32 cellular contexts compared by ENCODE assay signal in the genomic region with DNA sequence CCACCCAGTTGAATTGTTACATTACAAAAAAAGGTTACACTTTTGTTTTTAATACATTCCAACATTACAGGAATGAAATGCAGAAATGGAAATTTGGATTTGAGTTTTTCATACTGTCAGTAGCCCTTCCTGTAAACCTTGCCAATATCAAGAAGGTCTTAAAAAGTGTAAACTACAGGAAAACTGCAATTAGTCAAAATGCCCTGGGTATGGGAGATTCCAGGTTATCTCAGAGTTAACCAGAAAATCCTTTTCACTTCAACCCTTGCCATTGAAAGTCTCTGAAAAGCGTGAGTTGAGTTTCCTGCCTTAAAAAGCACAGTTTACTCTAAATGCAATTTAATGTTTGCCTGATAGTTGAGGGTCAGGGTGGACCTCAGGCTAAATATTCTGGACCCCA. TPM values are rescaled to one million over a fixed set of nuclear protein-coding genes. Genes with fewer than 3 reads are reported as not detected.
"Had no signal": no experiment of that assay in that cellular context is flagged by ENCODE, and none has a peak within 500 bp of the region (broad histone marks: within the 10 kb centered on the region; RNA-seq: fewer than 3 reads in every experiment).

No MANE protein-coding gene starts in this region.

- H3K36me3 Mint-ChIP-seq: activated naive CD8-positive, alpha-beta T cell had no signal

- H3K36me3 ChIP-seq: brain microvascular endothelial cell, esophagus squamous epithelium, gastroesophageal sphincter had no signal

- H3K27me3 Mint-ChIP-seq: dendritic cell treated with granulocyte-macrophage colony-stimulating factor and Interleukin-4, amounts not matched to agents 40 ng/mL and 50 ng/mL, for 4 days had no signal

- H3K4me3 Mint-ChIP-seq: activated CD4-positive, alpha-beta memory T cell treated with anti-CD3 and anti-CD28 coated beads, Interleukin-2, amount 10 ng/mL, durations not matched to agents 7 days and 5 days; activated CD4-positive, alpha-beta T cell treated with anti-CD3 and anti-CD28 coated beads, Interleukin-2, amount 10 ng/mL, durations not matched to agents 7 days and 5 days; activated naive CD8-positive, alpha-beta T cell; activated T-cell treated with anti-CD3 and anti-CD28 coated beads, Interleukin-2, amount 50 U/mL, for 24 hours; activated T-cell treated with anti-CD3 and anti-CD28 coated beads, Interleukin-2, amount 50 U/mL, for 72 hours; activated T-helper 17 cell treated with anti-CD3 and anti-CD28 coated beads, Interleukin-2, amount 50 U/mL, for 72 hours; central memory CD8-positive, alpha-beta T cell; dendritic cell treated with granulocyte-macrophage colony-stimulating factor and Interleukin-4, amounts not matched to agents 40 ng/mL and 50 ng/mL, for 4 days; endodermal cell had no signal

- H3K4me1 Mint-ChIP-seq: activated T-helper 17 cell treated with anti-CD3 and anti-CD28 coated beads, Interleukin-2, amount 50 U/mL, for 72 hours had no signal

- H3K9me3 Mint-ChIP-seq: activated CD4-positive, alpha-beta memory T cell treated with anti-CD3 and anti-CD28 coated beads, Interleukin-2, amount 10 ng/mL, durations not matched to agents 7 days and 5 days; activated CD4-positive, alpha-beta T cell treated with anti-CD3 and anti-CD28 coated beads, Interleukin-2, amount 10 ng/mL, durations not matched to agents 7 days and 5 days; activated T-cell treated with anti-CD3 and anti-CD28 coated beads, Interleukin-2, amount 50 U/mL, for 24 hours; activated T-cell treated with anti-CD3 and anti-CD28 coated beads, Interleukin-2, amount 50 U/mL, for 72 hours; activated T-helper 17 cell treated with anti-CD3 and anti-CD28 coated beads, Interleukin-2, amount 50 U/mL, for 72 hours; central memory CD8-positive, alpha-beta T cell; dendritic cell treated with granulocyte-macrophage colony-stimulating factor and Interleukin-4, amounts not matched to agents 40 ng/mL and 50 ng/mL, for 4 days had no signal

- H3K27ac Mint-ChIP-seq: activated CD4-positive, alpha-beta memory T cell treated with anti-CD3 and anti-CD28 coated beads, Interleukin-2, amount 10 ng/mL, durations not matched to agents 7 days and 5 days; activated CD4-positive, alpha-beta T cell treated with anti-CD3 and anti-CD28 coated beads, Interleukin-2, amount 10 ng/mL, durations not matched to agents 7 days and 5 days; activated naive CD8-positive, alpha-beta T cell; activated T-cell treated with anti-CD3 and anti-CD28 coated beads, Interleukin-2, amount 50 U/mL, for 24 hours; activated T-cell treated with anti-CD3 and anti-CD28 coated beads, Interleukin-2, amount 50 U/mL, for 72 hours; activated T-helper 17 cell treated with anti-CD3 and anti-CD28 coated beads, Interleukin-2, amount 50 U/mL, for 72 hours; dendritic cell treated with granulocyte-macrophage colony-stimulating factor and Interleukin-4, amounts not matched to agents 40 ng/mL and 50 ng/mL, for 4 days; endodermal cell had no signal

- H3K27ac ChIP-seq: brain microvascular endothelial cell, coronary artery, dorsolateral prefrontal cortex, esophagus squamous epithelium had no signal

- ATAC-seq: activated T-cell treated with anti-CD3 and anti-CD28 coated beads, Interleukin-2, amount 50 U/mL, for 72 hours; activated T-helper 17 cell treated with anti-CD3 and anti-CD28 coated beads, Interleukin-2, amount 50 U/mL, for 72 hours; gastroesophageal sphincter had no signal

- H3K27me3 ChIP-seq: brain microvascular endothelial cell, dorsolateral prefrontal cortex, esophagus squamous epithelium, gastroesophageal sphincter had no signal

- DNase-seq: activated CD4-positive, alpha-beta memory T cell treated with anti-CD3 and anti-CD28 coated beads, Interleukin-2, amount 10 ng/mL, durations not matched to agents 7 days and 5 days; activated CD4-positive, alpha-beta T cell treated with anti-CD3 and anti-CD28 coated beads for 4 hours; activated CD4-positive, alpha-beta T cell treated with anti-CD3 and anti-CD28 coated beads, Interleukin-2, amount 10 ng/mL, durations not matched to agents 7 days and 5 days; activated CD4-positive, alpha-beta T cell treated with anti-CD3 and anti-CD28 coated beads, Interleukin-2, amount 50 U/mL, for 4 hours; activated CD4-positive, CD25-positive, alpha-beta regulatory T cell; activated CD4-positive, CD25-positive, alpha-beta regulatory T cell treated with anti-CD3 and anti-CD28 coated beads, Interleukin-2, amount 50 U/mL, for 72 hours; activated CD8-positive, alpha-beta memory T cell treated with anti-CD3 and anti-CD28 coated beads, Interleukin-2, amount 50 U/mL, for 48 hours; activated effector memory CD4-positive, alpha-beta T cell treated with Interleukin-2 at 50 U/mL for 16 hours; activated gamma-delta T cell treated with Interleukin-2 at 50 U/mL for 16 hours; activated naive CD4-positive, alpha-beta T cell treated with anti-CD3 and anti-CD28 coated beads, Interleukin-2, amount 50 U/mL, for 16 hours; activated naive CD4-positive, alpha-beta T cell treated with Interleukin-2 at 50 U/mL for 16 hours; activated T-cell treated with anti-CD3 and anti-CD28 coated beads for 4 hours; activated T-cell treated with anti-CD3 and anti-CD28 coated beads, Interleukin-2, amount 50 U/mL, for 24 hours; activated T-cell treated with anti-CD3 and anti-CD28 coated beads, Interleukin-2, amount 50 U/mL, for 72 hours; amniotic stem cell; anterior cingulate cortex; brain microvascular endothelial cell; dorsolateral prefrontal cortex; effector memory CD4-positive, alpha-beta T cell; endodermal cell; erythroblast; esophagus squamous epithelium; foreskin melanocyte; T-helper 2 cell had no signal

- H3K4me3 ChIP-seq: coronary artery, dorsolateral prefrontal cortex, esophagus squamous epithelium, gastroesophageal sphincter had no signal

- H3K9me3 ChIP-seq: esophagus squamous epithelium, gastroesophageal sphincter had no signal

- FAIRE-seq: astrocyte, bronchial epithelial cell had no signal

RNA-seq across cellular contexts. Expression of a gene that starts 34.0 kb away (rescaled TPM):
- total RNA-seq: activated CD4-positive, alpha-beta memory T cell treated with anti-CD3 and anti-CD28 coated beads, Interleukin-2, amount 10 ng/mL, durations not matched to agents 7 days and 5 days; activated T-cell treated with anti-CD3 and anti-CD28 coated beads, Interleukin-2, amount 50 U/mL, for 72 hours had no signal
